9 cellular contexts compared by ENCODE assay signal in genomic region chr1:205918955-205919746, GRCh38. TPM values are rescaled to one million over a fixed set of nuclear protein-coding genes. Genes with fewer than 3 reads are reported as not detected.
A peak's percentile ranks its signal among the peaks of the same experiment; 100 is the strongest.
DNase-seq lines count a peak whose midpoint lies in the region; ATAC-seq lines count a peak whose summit lies in the region.
"Had no signal": no experiment of that assay in that cellular context is flagged by ENCODE, and none has a peak within 500 bp of the region (broad histone marks: within the 10 kb centered on the region; RNA-seq: fewer than 3 reads in every experiment).

No MANE protein-coding gene starts in this region.

- H3K36me3 Mint-ChIP-seq in activated CD4-positive, alpha-beta memory T cell treated with anti-CD3 and anti-CD28 coated beads for 36 hours: no peaks in the 10 kb centered on the region
- H3K36me3 Mint-ChIP-seq: activated naive CD4-positive, alpha-beta T cell treated with anti-CD3 and anti-CD28 coated beads, Interleukin-2, amount 50 U/mL, for 24 hours had no signal

- DNase-seq in D341Med (ENCODE audit: low spot score) (peak; percentile 84), NCI-H774 (lab: John Stamatoyannopoulos, UW) (peak; percentile 71), medulla oblongata (ENCODE audit: extremely low spot score) (peak; percentile 94)
- peak; percentile 84 for DNase-seq in activated CD4-positive, alpha-beta memory T cell treated with anti-CD3 and anti-CD28 coated beads for 36 hours
- peak; percentile 53 for DNase-seq in effector CD4-positive, alpha-beta T cell
- DNase-seq in stimulated activated CD8-positive, alpha-beta memory T cell treated with anti-CD3 and anti-CD28 coated beads, Interleukin-12 subunit alpha, Interleukin-12 subunit beta, amount 100 ng/mL, for 4 hours (ENCODE audit: low read depth): peak; percentile 25

- CTCF ChIA-PET in activated CD4-positive, alpha-beta memory T cell treated with anti-CD3 and anti-CD28 coated beads for 36 hours (lab: Charles Lee): interaction anchor here (0.6 to 11.7 kb wide), 32 partner anchors 9 to 260 kb away, joined by 3 to 248 read pairs (median 4); no protein-coding TSS in a partner anchor

- no peaks in the 10 kb centered on the region for H3K27me3 Mint-ChIP-seq in activated CD4-positive, alpha-beta memory T cell treated with anti-CD3 and anti-CD28 coated beads for 36 hours

- H3K9me3 Mint-ChIP-seq in activated CD4-positive, alpha-beta memory T cell treated with anti-CD3 and anti-CD28 coated beads for 36 hours: no peaks in the 10 kb centered on the region
- H3K9me3 Mint-ChIP-seq: activated naive CD4-positive, alpha-beta T cell treated with anti-CD3 and anti-CD28 coated beads, Interleukin-2, amount 50 U/mL, for 24 hours had no signal

- peak; percentile 61 for ATAC-seq in HG03342 (IDR thresholded peaks at IDR 0.05; ENCODE audit: unreplicated experiment)
- ATAC-seq in GM19324 (IDR thresholded peaks at IDR 0.05; ENCODE audit: low FRiP score, unreplicated experiment): no peak

- H3K4me3 Mint-ChIP-seq in activated CD4-positive, alpha-beta memory T cell treated with anti-CD3 and anti-CD28 coated beads for 36 hours: no peak overlapping the region
- H3K4me3 Mint-ChIP-seq: activated naive CD4-positive, alpha-beta T cell treated with anti-CD3 and anti-CD28 coated beads, Interleukin-2, amount 50 U/mL, for 24 hours had no signal

- H3K4me1 Mint-ChIP-seq in activated CD4-positive, alpha-beta memory T cell treated with anti-CD3 and anti-CD28 coated beads for 36 hours (ENCODE audit: low read depth): no peaks in the 10 kb centered on the region
- H3K4me1 Mint-ChIP-seq: activated naive CD4-positive, alpha-beta T cell treated with anti-CD3 and anti-CD28 coated beads, Interleukin-2, amount 50 U/mL, for 24 hours had no signal

- intact Hi-C loops in activated CD4-positive, alpha-beta memory T cell treated with anti-CD3 and anti-CD28 coated beads for 36 hours (cut with micrococcal nuclease): loop anchor here (1.0 kb wide), 2 partner anchors 58 to 187 kb away; no protein-coding TSS in a partner anchor

- H3K27ac Mint-ChIP-seq in activated CD4-positive, alpha-beta memory T cell treated with anti-CD3 and anti-CD28 coated beads for 36 hours: no peak overlapping the region
- H3K27ac Mint-ChIP-seq: activated naive CD4-positive, alpha-beta T cell treated with anti-CD3 and anti-CD28 coated beads, Interleukin-2, amount 50 U/mL, for 24 hours had no signal

- POLR2A ChIA-PET in activated CD4-positive, alpha-beta memory T cell treated with anti-CD3 and anti-CD28 coated beads for 36 hours (lab: Charles Lee): no interaction called here

RNA-seq across cellular contexts. Expression of gene SLC26A9, which starts 24.1 kb away (rescaled TPM):
- total RNA-seq in activated CD4-positive, alpha-beta memory T cell treated with anti-CD3 and anti-CD28 coated beads for 36 hours: not detected

Comparison
In these comparisons a context has a peak if more than half of its experiments do, and no peak if none do; other contexts are left out.
1. DNase-seq: peak in every context shown above with its lines; median percentile 94 in medulla oblongata; 84 in D341Med; 84 in activated CD4-positive, alpha-beta memory T cell treated with anti-CD3 and anti-CD28 coated beads for 36 hours; 71 in NCI-H774; 53 in effector CD4-positive, alpha-beta T cell; 25 in stimulated activated CD8-positive, alpha-beta memory T cell treated with anti-CD3 and anti-CD28 coated beads, Interleukin-12 subunit alpha, Interleukin-12 subunit beta, amount 100 ng/mL, for 4 hours.